In the genomic region with DNA sequence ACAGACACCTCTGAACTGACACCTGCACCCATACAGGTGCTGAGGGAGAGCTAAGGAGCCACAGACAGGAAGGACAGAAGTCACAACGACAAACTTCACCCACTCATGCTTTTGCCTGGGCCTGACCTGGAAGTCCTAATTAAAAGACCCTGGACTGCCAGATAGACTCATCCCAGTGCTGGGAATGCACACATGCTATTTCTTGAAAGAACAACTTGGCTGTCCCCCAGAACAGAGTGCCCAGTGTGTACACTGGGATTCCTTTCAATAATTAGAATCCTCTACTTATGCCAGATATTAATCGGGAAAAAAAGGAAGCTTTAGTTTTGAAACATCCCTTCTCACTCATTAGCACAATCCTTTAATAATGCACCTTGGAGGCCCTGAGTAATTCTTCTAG, we compare ENCODE assay signal across 18 cellular contexts.
"Had no signal": no experiment of that assay in that cellular context is flagged by ENCODE, and none has a peak within 500 bp of the region (broad histone marks: within the 10 kb centered on the region; RNA-seq: fewer than 3 reads in every experiment).

No MANE protein-coding gene starts in this region.

- H3K4me3 ChIP-seq: colonic mucosa, gastrocnemius medialis, heart right ventricle, ovary, right atrium auricular region, sigmoid colon, skin epidermis, stomach, thoracic aorta had no signal

- H3K27ac ChIP-seq: colonic mucosa, gastrocnemius medialis, heart right ventricle, ovary, right atrium auricular region, sigmoid colon, skin epidermis, thoracic aorta, vagina had no signal

- H3K27me3 ChIP-seq: heart right ventricle, ovary, right atrium auricular region, sigmoid colon, stomach, vagina had no signal

- H3K4me1 ChIP-seq: colonic mucosa had no signal

- H3K36me3 ChIP-seq: colonic mucosa, gastrocnemius medialis, heart right ventricle, ovary, right atrium auricular region, sigmoid colon, stomach, thoracic aorta, vagina had no signal

- ATAC-seq: esophagus mucosa; gastrocnemius medialis; naive thymus-derived CD8-positive, alpha-beta T cell had no signal

- H3K9me3 ChIP-seq: colonic mucosa, gastrocnemius medialis, heart right ventricle, ovary, right atrium auricular region, sigmoid colon, stomach, thoracic aorta, vagina had no signal

- DNase-seq: colonic mucosa; effector CD4-positive, alpha-beta T cell; gastrocnemius medialis; heart right ventricle; kidney glomerular epithelial cell; mammary epithelial cell; naive thymus-derived CD8-positive, alpha-beta T cell; ovary; sigmoid colon; stimulated activated CD4-positive, alpha-beta T cell treated with anti-CD3 and anti-CD28 coated beads, Interleukin-12 subunit alpha, Interleukin-12 subunit beta, amount 100 ng/mL, for 4 hours; stimulated activated naive CD4-positive, alpha-beta T cell; stomach; trophoblast cell had no signal
